1 cellular context compared by ENCODE assay signal in genomic region chr21:17461582-17461981, GRCh38.
TF ChIP-seq lines count a peak whose summit lies in the region.

No MANE protein-coding gene starts in this region.

TF ChIP-seq in HepG2, 621 proteins besides CTCF, POLR2A, EP300 and RAD21 (continued from another document):
- TF ChIP-seq ATF3 (CRISPR knock-in tag; IDR thresholded peaks at IDR 0.05) (0 out of 2 replicates have a peak, but pooled peaks have one; percentile 40), CEBPG (CRISPR knock-in tag; IDR thresholded peaks at IDR 0.05) (peak; percentile 43; the same call in 1 of the 2 replicates), ZNF121 (CRISPR knock-in tag; IDR thresholded peaks at IDR 0.05) (peak; percentile 63; the same call in 1 of the 2 replicates), GATAD2A (CRISPR knock-in tag; IDR thresholded peaks at IDR 0.05) (peak; percentile 47; the same call in 1 of the 2 replicates), SOX13 (IDR thresholded peaks at IDR 0.05) (no peak), SOX13 (CRISPR knock-in tag; conservative IDR thresholded peaks at IDR 0.05 in 1 of 2, IDR thresholded peaks at IDR 0.05 in 1 of 2) (0 out of 4 replicates have a peak, but pooled peaks of 1 of the 2 experiments have one; percentile 40), TEAD3 (CRISPR knock-in tag; optimal IDR thresholded peaks at IDR 0.05; ENCODE audit: borderline replicate concordance) (peak; percentile 37), NFIC (IDR thresholded peaks at IDR 0.05; ENCODE audit: low read length) (0 out of 2 replicates have a peak, but pooled peaks have one; percentile 8), ZNF816 (CRISPR knock-in tag; IDR thresholded peaks at IDR 0.05; ENCODE audit: borderline replicate concordance) (no peak), ZNF510 (CRISPR knock-in tag; IDR thresholded peaks at IDR 0.05; ENCODE audit: low read depth) (no peak), KLF11 (CRISPR knock-in tag; IDR thresholded peaks at IDR 0.05) (no peak), CENPT (CRISPR knock-in tag; IDR thresholded peaks at IDR 0.05; ENCODE audit: low read depth) (no peak), NR2F6 (IDR thresholded peaks at IDR 0.05) (no peak), NR2F6 (CRISPR knock-in tag; IDR thresholded peaks at IDR 0.05) (0 out of 2 replicates have a peak, but pooled peaks have one; percentile 12), MZF1 (CRISPR knock-in tag; IDR thresholded peaks at IDR 0.05; ENCODE audit: borderline replicate concordance) (no peak), FOSL2 (CRISPR knock-in tag; IDR thresholded peaks at IDR 0.05) (peak; percentile 89), MTA3 (CRISPR knock-in tag; IDR thresholded peaks at IDR 0.05) (no peak), JUNB (CRISPR knock-in tag; IDR thresholded peaks at IDR 0.05; ENCODE audit: borderline replicate concordance) (peak; percentile 26; the same call in 1 of the 2 replicates), GLI4 (CRISPR knock-in tag; IDR thresholded peaks at IDR 0.05; ENCODE audit: borderline replicate concordance) (no peak)
